In genomic region chr17:72489273-72489641, GRCh38 we compare ENCODE assay signal across 19 cellular contexts.
DNase-seq lines count a peak whose midpoint lies in the region; FAIRE-seq and TF ChIP-seq lines count a peak whose summit lies in the region.
"Had no signal": no experiment of that assay in that cellular context is flagged by ENCODE, and none has a peak within 500 bp of the region (broad histone marks: within the 10 kb centered on the region; RNA-seq: fewer than 3 reads in every experiment).

No MANE protein-coding gene starts in this region.

- H3K4me1 ChIP-seq in esophagus (ENCODE audit: control insufficient read depth in 2 of 2, insufficient read depth in 2 of 2, low read length in 1 of 2): peaks cover 4 to 5% of the 10 kb centered on the region in 2 donors
- H3K4me1 ChIP-seq in mucosa of stomach (ENCODE audit: control insufficient read depth, insufficient read depth, low read length): peaks cover 32% of the 10 kb centered on the region
- no peaks in the 10 kb centered on the region for H3K4me1 ChIP-seq in vagina
- no peaks in the 10 kb centered on the region for H3K4me1 ChIP-seq in A673 (ENCODE audit: insufficient read depth, low read length, poor library complexity, severe bottlenecking)

- TF ChIP-seq POLR2A in vagina (IDR thresholded peaks at IDR 0.05): no peak

- H3K27ac ChIP-seq in esophagus (ENCODE audit: low read depth in 2 of 2, low read length in 1 of 2) (peak overlapping the region; percentile 23 to 69), vagina (no peak overlapping the region), A673 (ENCODE audit: low read depth, low read length, poor library complexity, severe bottlenecking) (no peak overlapping the region)
- H3K27ac ChIP-seq: 22Rv1, GM23248 had no signal

- TF ChIP-seq CTCF in vagina (IDR thresholded peaks at IDR 0.05): no peak
- no peak for TF ChIP-seq CTCF in A673 (conservative IDR thresholded peaks at IDR 0.05; ENCODE audit: low read depth, low read length)

- intact Hi-C loops in vagina (cut with DNase I) (no loop called here), A673 (cut with micrococcal nuclease; ENCODE audit: unreplicated experiment) (no loop called here)

- peak; percentile 9 for FAIRE-seq in urothelium cell line (lab: Jason Lieb, UNC)
- FAIRE-seq in RCC 7860 (lab: Jason Lieb, UNC): no peak
- FAIRE-seq: GM12878, GM18507, HTR-8/SVneo, K562 had no signal

- no peak overlapping the region for H3K4me3 ChIP-seq in esophagus (ENCODE audit: low read depth in 1 of 2, low read length in 2 of 2)
- H3K4me3 ChIP-seq in mucosa of stomach (ENCODE audit: low read length): no peak overlapping the region
- H3K4me3 ChIP-seq in vagina: no peak overlapping the region
- H3K4me3 ChIP-seq in A673 (ENCODE audit: low read depth, low read length, poor library complexity, severe bottlenecking): no peak overlapping the region
- H3K4me3 ChIP-seq: GM12878, GM23248, K562 had no signal

- POLR2A ChIA-PET in A673 (lab: Charles Lee; ENCODE audit: low non-redundant PET): no interaction called here

- BruUV-seq in A673 (replicated peaks; lab: Mats Ljungman, UMichigan): no TSS peak

- DNase-seq in NCI-H146 treated with DMSO at 0.1 percent for 48 hours (lab: John Stamatoyannopoulos, UW; ENCODE audit: unreplicated experiment) (peak; percentile 66), NCI-H146 (lab: John Stamatoyannopoulos, UW) (no peak), urothelium cell line (ENCODE audit: low spot score) (no peak), vagina (ENCODE audit: extremely low spot score in 2 of 2) (no peak), A673 (ENCODE audit: low spot score) (no peak), RCC 7860 (ENCODE audit: low spot score) (no peak)
- DNase-seq: GM23248, NCI-H1436, NCI-H2107, NCI-H226, OCI-M1, Right ventricle myocardium superior had no signal

- CTCF ChIA-PET in A673 (lab: Charles Lee): no interaction called here

- peak overlapping the region; percentile 10 for H3K9ac ChIP-seq in mucosa of stomach (ENCODE audit: low read length)
- H3K9ac ChIP-seq: GM23248 had no signal

- H3K27me3 ChIP-seq in esophagus (ENCODE audit: control insufficient read depth in 1 of 2, insufficient read depth in 2 of 2, low read length in 2 of 2) (no peaks in the 10 kb centered on the region), mucosa of stomach (ENCODE audit: control insufficient read depth, insufficient read depth, low read length) (no peaks in the 10 kb centered on the region), vagina (no peaks in the 10 kb centered on the region), A673 (replicated peaks; ENCODE audit: insufficient read depth, low read depth, low read length, poor library complexity) (no peaks in the 10 kb centered on the region)

- no peaks in the 10 kb centered on the region for H3K9me3 ChIP-seq in esophagus (ENCODE audit: control insufficient read depth in 2 of 2, insufficient read depth in 1 of 2, low read depth in 1 of 2, low read length in 1 of 2)
- no peaks in the 10 kb centered on the region for H3K9me3 ChIP-seq in mucosa of stomach (ENCODE audit: control insufficient read depth, low read length)
- no peaks in the 10 kb centered on the region for H3K9me3 ChIP-seq in vagina
- no peaks in the 10 kb centered on the region for H3K9me3 ChIP-seq in A673 (ENCODE audit: low read depth, low read length, poor library complexity, severe bottlenecking)

- H3K36me3 ChIP-seq in esophagus (ENCODE audit: control insufficient read depth in 2 of 2, insufficient read depth in 2 of 2, low read length in 1 of 2): no peaks in the 10 kb centered on the region
- no peaks in the 10 kb centered on the region for H3K36me3 ChIP-seq in mucosa of stomach (ENCODE audit: control insufficient read depth, insufficient read depth, low read length)
- no peaks in the 10 kb centered on the region for H3K36me3 ChIP-seq in vagina
- no peaks in the 10 kb centered on the region for H3K36me3 ChIP-seq in A673 (ENCODE audit: insufficient read depth, low read length, poor library complexity, severe bottlenecking)

- 27% methylated on average over 5 of the region's 5 CpGs for WGBS in esophagus, 2 donors

Comparison
In these comparisons a context has a peak if more than half of its experiments do, and no peak if none do; other contexts are left out.
1. H3K27ac ChIP-seq: peak in esophagus (2 of 2); none in vagina (single experiment) and A673 (single experiment).